In the genomic region with DNA sequence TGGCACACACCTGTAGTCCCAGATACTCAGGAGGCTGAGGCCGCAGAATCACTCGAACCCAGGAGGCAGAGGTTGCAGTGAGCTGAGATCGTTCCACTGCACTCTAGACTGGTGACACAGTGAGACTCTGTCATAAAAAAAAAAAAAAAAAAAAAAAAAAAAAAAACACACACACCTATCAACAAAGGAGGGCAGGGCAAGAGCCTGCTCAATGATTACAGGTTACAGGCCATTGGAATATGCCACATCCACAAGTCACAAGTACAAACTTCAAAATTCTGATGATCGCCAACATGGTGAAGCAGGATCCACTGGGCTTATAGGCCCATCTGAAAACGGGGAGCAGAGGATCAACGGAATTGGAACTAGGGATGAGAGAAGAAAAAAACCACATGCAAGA, we compare ENCODE assay signal across 12 cellular contexts. TPM values are rescaled to one million over a fixed set of nuclear protein-coding genes. Genes with fewer than 3 reads are reported as not detected.
DNase-seq lines count a peak whose midpoint lies in the region; ATAC-seq and TF ChIP-seq lines count a peak whose summit lies in the region.
"Had no signal": no experiment of that assay in that cellular context is flagged by ENCODE, and none has a peak within 500 bp of the region (broad histone marks: within the 10 kb centered on the region; RNA-seq: fewer than 3 reads in every experiment).

No MANE protein-coding gene starts in this region.

- H3K36me3 ChIP-seq in Peyer's patch, result no peaks in the 10 kb centered on the region
- H3K36me3 ChIP-seq in transverse colon, result no peaks in the 10 kb centered on the region
- H3K36me3 ChIP-seq in smooth muscle cell (ENCODE audit: low read depth), result no peaks in the 10 kb centered on the region
- H3K36me3 ChIP-seq: HAP-1 had no signal

- no peak overlapping the region for H2AFZ ChIP-seq in smooth muscle cell (ENCODE audit: low read depth)
- H2AFZ ChIP-seq: GM23248 had no signal

- no peak overlapping the region for H3K27ac Mint-ChIP-seq in progenitor cell of endocrine pancreas
- H3K27ac Mint-ChIP-seq: CD4-positive, alpha-beta T cell had no signal

- H3F3A ChIP-seq in smooth muscle cell (ENCODE audit: low read depth), result no peaks in the 10 kb centered on the region

- DNase-seq in Peyer's patch (no peak), left colon (no peak), transverse colon (peak; percentile 15), progenitor cell of endocrine pancreas (ENCODE audit: low spot score, unreplicated experiment) (no peak), smooth muscle cell (lab: John Stamatoyannopoulos, UW; ENCODE audit: unreplicated experiment) (no peak), HT-29 (ENCODE audit: low spot score) (no peak)
- DNase-seq: AML-193; Caco-2; CD4-positive, alpha-beta T cell; GM23248 had no signal

- H4K20me1 ChIP-seq in smooth muscle cell (ENCODE audit: low read depth), result no peaks in the 10 kb centered on the region

- WGBS in transverse colon (ENCODE audit: low coverage in 1 of 2), 2 donors, result 80 to 83% methylated on average over 2 to 6 of the region's 6 CpGs
- 88% methylated on average over 6 of the region's 6 CpGs for WGBS in smooth muscle cell (ENCODE audit: low lambda C conversion rate)

- no peaks in the 10 kb centered on the region for H3K36me3 Mint-ChIP-seq in progenitor cell of endocrine pancreas (ENCODE audit: insufficient read depth)

- peaks cover 24% of the 10 kb centered on the region for H3K27me3 Mint-ChIP-seq in progenitor cell of endocrine pancreas

- TF ChIP-seq POLR2A in Peyer's patch (IDR thresholded peaks at IDR 0.05), result no peak
- TF ChIP-seq POLR2A in transverse colon (IDR thresholded peaks at IDR 0.05), result no peak

- H3K9me3 Mint-ChIP-seq in progenitor cell of endocrine pancreas (ENCODE audit: low read depth), result no peaks in the 10 kb centered on the region
- H3K9me3 Mint-ChIP-seq: CD4-positive, alpha-beta T cell had no signal

- H3K27me3 ChIP-seq in Peyer's patch, result peaks cover 0 to 4% of the 10 kb centered on the region in 2 donors
- peaks cover 9% of the 10 kb centered on the region for H3K27me3 ChIP-seq in transverse colon
- H3K27me3 ChIP-seq in smooth muscle cell (ENCODE audit: low read depth), result peaks cover 63% of the 10 kb centered on the region

- intact Hi-C loops in left colon (cut with DNase I, micrococcal nuclease) (no loop called here), transverse colon (cut with DNase I; ENCODE audit: low total_unique reads) (no loop called here)

- ATAC-seq in left colon, result peak; percentile 61

- no peak for TF ChIP-seq EP300 in transverse colon (IDR thresholded peaks at IDR 0.05; ENCODE audit: low read depth)

- no peak overlapping the region for H3K4me2 ChIP-seq in smooth muscle cell

- H3K9me3 ChIP-seq in Peyer's patch, result no peaks in the 10 kb centered on the region
- H3K9me3 ChIP-seq in transverse colon, result no peaks in the 10 kb centered on the region
- H3K9me3 ChIP-seq in smooth muscle cell (replicated peaks; ENCODE audit: low read depth), result no peaks in the 10 kb centered on the region
- H3K9me3 ChIP-seq: Caco-2, HAP-1 had no signal

- no peak overlapping the region for H3K9ac ChIP-seq in smooth muscle cell (ENCODE audit: low read depth)
- H3K9ac ChIP-seq: GM23248 had no signal

- TF ChIP-seq CTCF in Peyer's patch (IDR thresholded peaks at IDR 0.05) (no peak), transverse colon (IDR thresholded peaks at IDR 0.05) (no peak), progenitor cell of endocrine pancreas (IDR thresholded peaks at IDR 0.05; ENCODE audit: unreplicated experiment) (no peak), smooth muscle cell (IDR thresholded peaks at IDR 0.05; ENCODE audit: borderline replicate concordance, insufficient read depth, poor library complexity, severe bottlenecking) (no peak)

- in situ Hi-C loops in transverse colon (cut with MboI; ENCODE audit: low pct_ligation_motif_present in 1 of 4, low pct_unique_long_range_greater_than_20kb in 1 of 4, low sequenced_read_pairs in 3 of 4), result no loop called here

- peaks cover 0 to 6% (median 0%) of the 10 kb centered on the region in 4 donors for H3K4me1 ChIP-seq in Peyer's patch
- peaks cover 4 to 27% (median 11%) of the 10 kb centered on the region in 4 donors for H3K4me1 ChIP-seq in transverse colon
- peaks cover 7% of the 10 kb centered on the region for H3K4me1 ChIP-seq in smooth muscle cell (ENCODE audit: low read depth)
- H3K4me1 ChIP-seq: Caco-2 had no signal

- peaks cover 6% of the 10 kb centered on the region for H3K4me1 Mint-ChIP-seq in progenitor cell of endocrine pancreas (ENCODE audit: low read depth)

- H3K27ac ChIP-seq in Peyer's patch (peak overlapping the region in 3 of 4 donors; percentile 42 to 63 (median 47)), transverse colon (peak overlapping the region in 2 of 4 donors; percentile 40 to 66), smooth muscle cell (ENCODE audit: low read depth) (no peak overlapping the region)
- H3K27ac ChIP-seq: C4-2B, GM23248 had no signal

- no peaks in the 10 kb centered on the region for H3K79me2 ChIP-seq in smooth muscle cell (ENCODE audit: low read depth)

- H3K4me3 Mint-ChIP-seq in progenitor cell of endocrine pancreas (ENCODE audit: low read depth), result no peak overlapping the region
- H3K4me3 Mint-ChIP-seq: CD4-positive, alpha-beta T cell had no signal

- H3K4me3 ChIP-seq in Peyer's patch (no peak overlapping the region), transverse colon (no peak overlapping the region), smooth muscle cell (no peak overlapping the region)
- H3K4me3 ChIP-seq: GM23248, HAP-1 had no signal

RNA-seq across cellular contexts. Expression of a gene that starts 6.3 kb away (rescaled TPM):
- total RNA-seq in Peyer's patch, result 100 to 1,000 TPM; 105 to 213 (median 183) TPM
- total RNA-seq in left colon, result 100 to 1,000 TPM; 128 to 139 TPM
- 100 to 1,000 TPM in 3 of 4 donors, 10 to 100 TPM in 1; 96.7 to 144 (median 114) TPM for total RNA-seq in transverse colon
- 39.1 and 44.1 TPM in 2 replicates for total RNA-seq in progenitor cell of endocrine pancreas
- 11.2 and 25.3 TPM in 2 replicates for total RNA-seq in smooth muscle cell
- 1.7 and 8.2 TPM in 2 replicates for polyA plus RNA-seq in smooth muscle cell
- total RNA-seq in HT-29 (2014; rRNA removed; shearing (Covaris generic)), result 29.3 and 35.9 TPM in 2 replicates
- total RNA-seq: CD4-positive, alpha-beta T cell; GM23248 had no signal
